In the genomic region with DNA sequence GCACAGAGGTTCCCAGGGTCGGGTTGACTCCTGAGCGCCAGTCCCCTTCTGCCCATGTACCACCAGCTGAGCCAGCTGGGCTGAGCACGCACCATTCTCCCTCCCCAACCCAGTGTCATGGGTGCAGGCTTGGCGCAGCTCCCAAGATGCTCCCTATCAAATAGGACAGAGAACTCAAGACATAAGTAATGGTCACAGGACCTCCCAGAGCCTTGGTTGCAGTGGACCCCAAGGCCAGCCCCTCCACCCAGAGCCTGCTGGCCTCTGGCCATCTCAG, we compare ENCODE assay signal across 21 cellular contexts. TPM values are rescaled to one million over a fixed set of nuclear protein-coding genes. Genes with fewer than 3 reads are reported as not detected.
DNase-seq lines count a peak whose midpoint lies in the region; ATAC-seq and TF ChIP-seq lines count a peak whose summit lies in the region.
"Had no signal": no experiment of that assay in that cellular context is flagged by ENCODE, and none has a peak within 500 bp of the region (broad histone marks: within the 10 kb centered on the region; RNA-seq: fewer than 3 reads in every experiment).

No MANE protein-coding gene starts in this region.

- no peaks in the 10 kb centered on the region for H3K27me3 Mint-ChIP-seq in activated T-cell treated with anti-CD3 and anti-CD28 coated beads, Interleukin-2, amount 50 U/mL, for 24 hours
- H3K27me3 Mint-ChIP-seq in activated T-cell treated with anti-CD3 and anti-CD28 coated beads, Interleukin-2, amount 50 U/mL, for 72 hours (ENCODE audit: low read depth): no peaks in the 10 kb centered on the region

- H3K9me3 ChIP-seq in adrenal gland (replicated peaks in 1 of 3): no peaks in the 10 kb centered on the region
- no peaks in the 10 kb centered on the region for H3K9me3 ChIP-seq in muscle layer of duodenum (ENCODE audit: control insufficient read depth in 1 of 2, low read length in 2 of 2)
- no peaks in the 10 kb centered on the region for H3K9me3 ChIP-seq in tibial artery
- H3K9me3 ChIP-seq: heart right ventricle, left lung, mucosa of descending colon had no signal

- peaks cover 23% of the 10 kb centered on the region for H3K4me1 Mint-ChIP-seq in activated T-cell treated with anti-CD3 and anti-CD28 coated beads, Interleukin-2, amount 50 U/mL, for 24 hours (ENCODE audit: low read depth)
- peaks cover 22% of the 10 kb centered on the region for H3K4me1 Mint-ChIP-seq in activated T-cell treated with anti-CD3 and anti-CD28 coated beads, Interleukin-2, amount 50 U/mL, for 72 hours (ENCODE audit: low read depth)

- H3K27me3 ChIP-seq in adrenal gland (no peaks in the 10 kb centered on the region), muscle layer of duodenum (ENCODE audit: low read depth, low read length) (no peaks in the 10 kb centered on the region), tibial artery (no peaks in the 10 kb centered on the region)
- H3K27me3 ChIP-seq: heart right ventricle, left lung had no signal

- TF ChIP-seq CTCF in adrenal gland (IDR thresholded peaks at IDR 0.05) (no peak), tibial artery (IDR thresholded peaks at IDR 0.05) (no peak)

- ATAC-seq in activated T-cell treated with anti-CD3 and anti-CD28 coated beads, Interleukin-2, amount 50 U/mL, for 72 hours (replicated peaks in 1 of 2): no peak
- no peak for ATAC-seq in HG03108 (IDR thresholded peaks at IDR 0.05; ENCODE audit: unreplicated experiment)
- ATAC-seq: activated T-cell treated with anti-CD3 and anti-CD28 coated beads, Interleukin-2, amount 50 U/mL, for 4 hours; heart right ventricle; left lung had no signal

- intact Hi-C loops in adrenal gland (cut with DNase I) (no loop called here), tibial artery (cut with DNase I; ENCODE audit: low total_unique reads) (no loop called here)

- DNase-seq in activated T-cell treated with anti-CD3 and anti-CD28 coated beads, Interleukin-2, amount 50 U/mL, for 24 hours: no peak
- no peak for DNase-seq in activated T-cell treated with anti-CD3 and anti-CD28 coated beads, Interleukin-2, amount 50 U/mL, for 72 hours
- DNase-seq in adrenal gland (peak in 2 of 7 donors; percentile 41 to 47), tibial artery (no peak), cerebellar nuclear complex (lab: John Stamatoyannopoulos, UW) (no peak), globus pallidus (ENCODE audit: low spot score) (no peak)
- DNase-seq: activated naive CD4-positive, alpha-beta T cell treated with anti-CD3 and anti-CD28 coated beads, Interleukin-2, amount 50 U/mL, for 16 hours; activated T-cell treated with anti-CD3 and anti-CD28 coated beads, Interleukin-2, amount 50 U/mL, for 4 hours; Calu3; heart right ventricle; HFFc6; left lung; mucosa of descending colon; NCI-H146; NCI-H69; nucleus accumbens; RPMI8226; T-helper 9 cell had no signal

- no peak overlapping the region for H3K4me3 ChIP-seq in adrenal gland
- H3K4me3 ChIP-seq in muscle layer of duodenum (ENCODE audit: low read depth in 1 of 2, low read length in 2 of 2): no peak overlapping the region
- no peak overlapping the region for H3K4me3 ChIP-seq in tibial artery
- H3K4me3 ChIP-seq: K562, mucosa of descending colon had no signal

- TF ChIP-seq POLR2A in adrenal gland (IDR thresholded peaks at IDR 0.05): no peak

- 50 to 88% (median 87%) methylated on average over 1 to 4 of the region's 4 CpGs for WGBS in adrenal gland, 4 donors

- H3K36me3 ChIP-seq in adrenal gland (replicated peaks in 1 of 2): peaks cover 0 to 43% of the 10 kb centered on the region in 2 donors
- H3K36me3 ChIP-seq in muscle layer of duodenum (ENCODE audit: control insufficient read depth in 1 of 2, insufficient read depth in 2 of 2, low read length in 2 of 2): peaks cover 36 to 50% of the 10 kb centered on the region in 2 donors
- peaks cover 28 to 67% (median 50%) of the 10 kb centered on the region in 3 donors for H3K36me3 ChIP-seq in tibial artery

- peak overlapping the region; percentile 93 for H3K27ac Mint-ChIP-seq in activated T-cell treated with anti-CD3 and anti-CD28 coated beads, Interleukin-2, amount 50 U/mL, for 24 hours
- H3K27ac Mint-ChIP-seq in activated T-cell treated with anti-CD3 and anti-CD28 coated beads, Interleukin-2, amount 50 U/mL, for 72 hours: no peak overlapping the region
- H3K27ac Mint-ChIP-seq: HFFc6 had no signal

- no peaks in the 10 kb centered on the region for H3K9me3 Mint-ChIP-seq in activated T-cell treated with anti-CD3 and anti-CD28 coated beads, Interleukin-2, amount 50 U/mL, for 24 hours
- H3K9me3 Mint-ChIP-seq in activated T-cell treated with anti-CD3 and anti-CD28 coated beads, Interleukin-2, amount 50 U/mL, for 72 hours: no peaks in the 10 kb centered on the region
- H3K9me3 Mint-ChIP-seq: activated T-cell treated with anti-CD3 and anti-CD28 coated beads, Interleukin-2, amount 50 U/mL, for 4 hours; HFFc6 had no signal

- H3K4me1 ChIP-seq in adrenal gland (replicated peaks in 1 of 2) (peaks cover 9 to 29% of the 10 kb centered on the region in 2 donors), muscle layer of duodenum (ENCODE audit: control insufficient read depth in 1 of 2, insufficient read depth in 2 of 2, low read length in 2 of 2) (peaks cover 11 to 28% of the 10 kb centered on the region in 2 donors), tibial artery (peaks cover 0 to 24% (median 16%) of the 10 kb centered on the region in 4 donors)

- no peak overlapping the region for H3K4me3 Mint-ChIP-seq in activated T-cell treated with anti-CD3 and anti-CD28 coated beads, Interleukin-2, amount 50 U/mL, for 24 hours
- no peak overlapping the region for H3K4me3 Mint-ChIP-seq in activated T-cell treated with anti-CD3 and anti-CD28 coated beads, Interleukin-2, amount 50 U/mL, for 72 hours
- H3K4me3 Mint-ChIP-seq: HFFc6 had no signal

- peak overlapping the region; percentile 73 to 97 (median 79) for H3K27ac ChIP-seq in adrenal gland
- peak overlapping the region; percentile 82 for H3K27ac ChIP-seq in muscle layer of duodenum (ENCODE audit: low read length)
- H3K27ac ChIP-seq in tibial artery: peak overlapping the region; percentile 44 to 65

- H3K36me3 Mint-ChIP-seq in activated T-cell treated with anti-CD3 and anti-CD28 coated beads, Interleukin-2, amount 50 U/mL, for 24 hours (ENCODE audit: low read depth): peaks cover 85% of the 10 kb centered on the region
- H3K36me3 Mint-ChIP-seq in activated T-cell treated with anti-CD3 and anti-CD28 coated beads, Interleukin-2, amount 50 U/mL, for 72 hours (ENCODE audit: insufficient read depth in 2 of 2): peaks cover 2 to 8% of the 10 kb centered on the region in 2 donors

RNA-seq across cellular contexts. Expression of a gene that starts 1.8 kb away (rescaled TPM):
- total RNA-seq in activated T-cell treated with anti-CD3 and anti-CD28 coated beads, Interleukin-2, amount 50 U/mL, for 72 hours: 10 to 100 TPM; 16.7 to 19.0 TPM
- 10 to 100 TPM in 4 of 8 donors, 1 to 10 TPM in 4; 4.3 to 41.2 (median 9.7) TPM for total RNA-seq in adrenal gland
- 10 to 100 TPM; 17.3 to 25.4 (median 19.2) TPM for polyA plus RNA-seq in adrenal gland
